7 cellular contexts compared by ENCODE assay signal in genomic region chr3:9690451-9691450, GRCh38. TPM values are rescaled to one million over a fixed set of nuclear protein-coding genes. Genes with fewer than 3 reads are reported as not detected.
DNase-seq lines count a peak whose midpoint lies in the region; ATAC-seq and TF ChIP-seq lines count a peak whose summit lies in the region.
"Had no signal": no experiment of that assay in that cellular context is flagged by ENCODE, and none has a peak within 500 bp of the region (broad histone marks: within the 10 kb centered on the region; RNA-seq: fewer than 3 reads in every experiment).

No MANE protein-coding gene starts in this region.

- no peaks in the 10 kb centered on the region for H4K20me1 ChIP-seq in Loucy (ENCODE audit: insufficient read depth, low read length, poor library complexity, severe bottlenecking)

- no peaks in the 10 kb centered on the region for H3K79me2 ChIP-seq in Loucy (ENCODE audit: insufficient read depth, low read length)

- H3K27me3 Mint-ChIP-seq in type B pancreatic cell (no peaks in the 10 kb centered on the region), Calu3 (ENCODE audit: unreplicated experiment) (no peaks in the 10 kb centered on the region)

- H3K9me3 ChIP-seq in Loucy (ENCODE audit: insufficient read depth, low read depth, low read length) = no peaks in the 10 kb centered on the region
- H3K9me3 ChIP-seq: colonic mucosa had no signal

- BruUV-seq in Calu3 (replicated peaks; lab: Mats Ljungman, UMichigan) = no TSS peak

- H3K4me3 ChIP-seq in Loucy (ENCODE audit: low read length, poor library complexity, severe bottlenecking) = no peak overlapping the region
- H3K4me3 ChIP-seq: colonic mucosa had no signal

- H3K9me3 Mint-ChIP-seq in type B pancreatic cell (no peaks in the 10 kb centered on the region), Calu3 (ENCODE audit: low read depth, unreplicated experiment) (no peaks in the 10 kb centered on the region)

- peak; percentile 82 for ATAC-seq in GM21526 (IDR thresholded peaks at IDR 0.05; ENCODE audit: low FRiP score, unreplicated experiment)
- peak; percentile 49 for ATAC-seq in sciatic nerve

- H3K36me3 Mint-ChIP-seq in type B pancreatic cell (peaks cover 7% of the 10 kb centered on the region), Calu3 (ENCODE audit: insufficient read depth, unreplicated experiment) (peaks cover 15% of the 10 kb centered on the region)

- H3K4me3 Mint-ChIP-seq in type B pancreatic cell (no peak overlapping the region), Calu3 (ENCODE audit: low read depth, unreplicated experiment) (no peak overlapping the region)

- peaks cover 43% of the 10 kb centered on the region; the same call in 1 of the 2 replicates for H3K36me3 ChIP-seq in Loucy (ENCODE audit: insufficient read depth, low read length)

- H3K9me2 ChIP-seq in Loucy (replicated peaks; ENCODE audit: low read depth, low read length) = no peaks in the 10 kb centered on the region

- no peak overlapping the region for H2AFZ ChIP-seq in Loucy (ENCODE audit: low read length)

- H3F3A ChIP-seq in Loucy (ENCODE audit: low read depth) = no peaks in the 10 kb centered on the region

- H3K4me1 Mint-ChIP-seq in type B pancreatic cell (ENCODE audit: unreplicated experiment) (no peaks in the 10 kb centered on the region), Calu3 (ENCODE audit: low read depth, unreplicated experiment) (no peaks in the 10 kb centered on the region)

- intact Hi-C loops in sciatic nerve (cut with DNase I) = no loop called here
- intact Hi-C loops in Calu3 (cut with micrococcal nuclease; ENCODE audit: unreplicated experiment) = no loop called here

- no peaks in the 10 kb centered on the region for H3K27me3 ChIP-seq in Loucy (ENCODE audit: insufficient read depth, low read length, poor library complexity, severe bottlenecking)
- H3K27me3 ChIP-seq: colonic mucosa had no signal

- CTCF ChIA-PET in Calu3 (lab: Charles Lee) = interaction anchor here (0.6 kb wide), 1 partner anchor 480 kb away, joined by 7 read pairs; no protein-coding TSS in a partner anchor

- no peak for DNase-seq in sciatic nerve (ENCODE audit: low spot score)
- DNase-seq in type B pancreatic cell (ENCODE audit: extremely low spot score, unreplicated experiment) = no peak
- DNase-seq in Calu3 = no peak
- DNase-seq: colonic mucosa had no signal

- no peak overlapping the region for H3K9ac ChIP-seq in Loucy (ENCODE audit: low read depth, low read length, poor library complexity, severe bottlenecking)

- H3K27ac Mint-ChIP-seq in type B pancreatic cell = no peak overlapping the region
- no peak overlapping the region for H3K27ac Mint-ChIP-seq in Calu3 (ENCODE audit: unreplicated experiment)

- peaks cover 16% of the 10 kb centered on the region for H3K4me1 ChIP-seq in Loucy (ENCODE audit: insufficient read depth, low read length, poor library complexity, severe bottlenecking)
- H3K4me1 ChIP-seq: colonic mucosa had no signal

- TF ChIP-seq CTCF in Loucy (conservative IDR thresholded peaks at IDR 0.05; ENCODE audit: low read length) = no peak
- no peak for TF ChIP-seq CTCF in type B pancreatic cell (conservative IDR thresholded peaks at IDR 0.05)
- TF ChIP-seq CTCF in Calu3 (IDR thresholded peaks at IDR 0.05; ENCODE audit: unreplicated experiment) = no peak

- peak overlapping the region; percentile 58 for H3K4me2 ChIP-seq in Loucy (ENCODE audit: low read depth, low read length, poor library complexity, severe bottlenecking)

RNA-seq across cellular contexts. Expression of gene CPNE9, which starts 12.9 kb away (rescaled TPM):
- total RNA-seq in sciatic nerve = not detected
- 0.34 and 0.59 TPM in 2 replicates for total RNA-seq in type B pancreatic cell (ENCODE audit: low replicate concordance)
- total RNA-seq in Calu3 (2022) = not detected in 2 replicates
- total RNA-seq: colonic mucosa, renal cortical epithelial cell had no signal

RNA-seq across cellular contexts. Expression of gene BRPF1, which starts 40.8 kb away (rescaled TPM):
- total RNA-seq in sciatic nerve (19.8 TPM), type B pancreatic cell (ENCODE audit: low replicate concordance) (22.6 and 28.0 TPM in 2 replicates), Calu3 (2022) (19.8 and 20.4 TPM in 2 replicates)

RNA-seq across cellular contexts. Expression of gene MTMR14, which starts 41.4 kb away (rescaled TPM):
- total RNA-seq in sciatic nerve (35.5 TPM), type B pancreatic cell (ENCODE audit: low replicate concordance) (30.0 and 34.7 TPM in 2 replicates), Calu3 (2022) (36.3 and 38.1 TPM in 2 replicates)

RNA-seq across cellular contexts. Expression of gene OGG1, which starts 59.0 kb away (rescaled TPM):
- total RNA-seq in sciatic nerve (31.2 TPM), type B pancreatic cell (ENCODE audit: low replicate concordance) (22.8 and 40.4 TPM in 2 replicates), Calu3 (2022) (17.1 and 21.8 TPM in 2 replicates)
